In genomic region chr17:7237266-7237760, GRCh38 we compare ENCODE assay signal across 8 cellular contexts. TPM values are rescaled to one million over a fixed set of nuclear protein-coding genes. Genes with fewer than 3 reads are reported as not detected.
DNase-seq lines count a peak whose midpoint lies in the region; ATAC-seq and TF ChIP-seq lines count a peak whose summit lies in the region.

No MANE protein-coding gene starts in this region.

- DNase-seq in CD4-positive, alpha-beta T cell = no peak
- DNase-seq in PC-3 (no peak), endothelial cell (ENCODE audit: low spot score) (no peak), NCI-H82 treated with DMSO at 0.1 percent for 48 hours (lab: John Stamatoyannopoulos, UW; ENCODE audit: unreplicated experiment) (no peak), putamen (ENCODE audit: low spot score) (no peak)

- peak overlapping the region; percentile 88 for H3K27ac ChIP-seq in CD4-positive, alpha-beta T cell (ENCODE audit: low read depth, low read length)
- H3K27ac ChIP-seq in PC-3 (ENCODE audit: low read length) (peak overlapping the region; percentile 69), neutrophil (peak overlapping the region; percentile 99)

- peaks cover 3% of the 10 kb centered on the region; the same call in 1 of the 2 replicates for H4K20me1 ChIP-seq in PC-3 (ENCODE audit: low read length)

- intact Hi-C loops in CD4-positive, alpha-beta T cell (cut with DNase I, micrococcal nuclease) = loop anchor here (1.0 to 10.0 kb wide), 2 partner anchors 17 to 607 kb away; no protein-coding TSS in a partner anchor
- intact Hi-C loops in PC-3 (cut with micrococcal nuclease) = no loop called here

- peak overlapping the region; percentile 89 for H3K9ac ChIP-seq in PC-3 (ENCODE audit: low read length)

- ATAC-seq in CD4-positive, alpha-beta T cell (ENCODE audit: poor library complexity) = no peak
- ATAC-seq in PC-3 (no peak), GM21381 (IDR thresholded peaks at IDR 0.05; ENCODE audit: unreplicated experiment) (no peak), GM21737 (IDR thresholded peaks at IDR 0.05; ENCODE audit: unreplicated experiment) (no peak)

- H3K4me1 Mint-ChIP-seq in CD4-positive, alpha-beta T cell (ENCODE audit: low read depth) = peaks cover 65% of the 10 kb centered on the region
- H3K4me1 Mint-ChIP-seq in endothelial cell (ENCODE audit: unreplicated experiment) = peaks cover 45% of the 10 kb centered on the region

- peak overlapping the region; percentile 93 for H3K27ac Mint-ChIP-seq in CD4-positive, alpha-beta T cell
- peak overlapping the region; percentile 76 for H3K27ac Mint-ChIP-seq in endothelial cell (ENCODE audit: unreplicated experiment)

- no peaks in the 10 kb centered on the region for H3K9me3 ChIP-seq in CD4-positive, alpha-beta T cell (ENCODE audit: control insufficient read depth, low read length)
- H3K9me3 ChIP-seq in PC-3 (ENCODE audit: low read length) (no peaks in the 10 kb centered on the region), neutrophil (no peaks in the 10 kb centered on the region)

- BruUV-seq in PC-3 (replicated peaks; lab: Mats Ljungman, UMichigan) = no TSS peak

- POLR2A ChIA-PET in CD4-positive, alpha-beta T cell (lab: Charles Lee) = interaction anchor here (0.7 to 17.0 kb wide), 10 partner anchors 13 to 883 kb away, joined by 3 to 234 read pairs (median 4); partner anchors contain the start of genes ACADVL, ACAP1, CTDNEP1 and DLG4
- POLR2A ChIA-PET in PC-3 (lab: Charles Lee; ENCODE audit: unreplicated experiment) = no interaction called here

- peaks cover 73% of the 10 kb centered on the region for H3K79me2 ChIP-seq in PC-3 (ENCODE audit: low read length)

- no peaks in the 10 kb centered on the region for H3K27me3 Mint-ChIP-seq in CD4-positive, alpha-beta T cell
- peaks cover 40% of the 10 kb centered on the region for H3K27me3 Mint-ChIP-seq in endothelial cell (ENCODE audit: unreplicated experiment)

- TF ChIP-seq CTCF in CD4-positive, alpha-beta T cell (IDR thresholded peaks at IDR 0.05) = no peak
- no peak for TF ChIP-seq CTCF in PC-3 (conservative IDR thresholded peaks at IDR 0.05; ENCODE audit: low read depth, low read length)
- TF ChIP-seq CTCF in endothelial cell (IDR thresholded peaks at IDR 0.05; ENCODE audit: unreplicated experiment) = no peak
- TF ChIP-seq CTCF in neutrophil (IDR thresholded peaks at IDR 0.05) = no peak

- peaks cover 8% of the 10 kb centered on the region for H3F3A ChIP-seq in PC-3 (ENCODE audit: low read length, unreplicated experiment)

- peak overlapping the region; percentile 94 for H3K4me3 Mint-ChIP-seq in CD4-positive, alpha-beta T cell
- peak overlapping the region; percentile 99 for H3K4me3 Mint-ChIP-seq in endothelial cell (ENCODE audit: unreplicated experiment)

- H3K9me2 ChIP-seq in PC-3 (replicated peaks; ENCODE audit: low read length) = no peaks in the 10 kb centered on the region

- H3K4me3 ChIP-seq in PC-3 (ENCODE audit: low read length) = peak overlapping the region; percentile 96
- H3K4me3 ChIP-seq in neutrophil (ENCODE audit: low read depth in 1 of 2, low read length in 1 of 2) = peak overlapping the region; percentile 84 to 98

- H3K36me3 ChIP-seq in PC-3 (ENCODE audit: low read depth, low read length) (peaks cover 13% of the 10 kb centered on the region; the same call in 1 of the 2 replicates), neutrophil (peaks cover 48% of the 10 kb centered on the region)

- no peaks in the 10 kb centered on the region for H3K27me3 ChIP-seq in CD4-positive, alpha-beta T cell (ENCODE audit: control insufficient read depth, insufficient read depth, low read length)
- H3K27me3 ChIP-seq in PC-3 (ENCODE audit: low read length) = no peaks in the 10 kb centered on the region
- no peaks in the 10 kb centered on the region for H3K27me3 ChIP-seq in neutrophil

- 0 out of 2 replicates have a peak overlapping the region, but pooled peaks have one; percentile 59 for H2AFZ ChIP-seq in PC-3 (ENCODE audit: low read length)

- H3K36me3 Mint-ChIP-seq in CD4-positive, alpha-beta T cell (ENCODE audit: low read depth) = peaks cover 74% of the 10 kb centered on the region
- H3K36me3 Mint-ChIP-seq in endothelial cell (ENCODE audit: low read depth, unreplicated experiment) = peaks cover 51% of the 10 kb centered on the region

- no peaks in the 10 kb centered on the region for H3K9me3 Mint-ChIP-seq in CD4-positive, alpha-beta T cell
- no peaks in the 10 kb centered on the region for H3K9me3 Mint-ChIP-seq in endothelial cell (ENCODE audit: unreplicated experiment)

- CTCF ChIA-PET in CD4-positive, alpha-beta T cell (lab: Charles Lee) = interaction anchor here (1.8 to 3.5 kb wide), 2 partner anchors 16 kb away, joined by 5 to 19 read pairs; partner anchors contain the start of genes ACADVL and DLG4
- CTCF ChIA-PET in PC-3 (lab: Charles Lee) = no interaction called here

- H3K4me2 ChIP-seq in PC-3 (ENCODE audit: low read length) = peak overlapping the region; percentile 81

- H3K4me1 ChIP-seq in PC-3 (ENCODE audit: insufficient read depth, low read length) = peaks cover 44% of the 10 kb centered on the region
- peaks cover 62 to 65% of the 10 kb centered on the region in 2 experiments for H3K4me1 ChIP-seq in neutrophil (ENCODE audit: control insufficient read depth in 1 of 2, insufficient read depth in 1 of 2, low read depth in 1 of 2, low read length in 1 of 2)

RNA-seq across cellular contexts. Expression of gene PHF23, which starts 1.9 kb away (rescaled TPM):
- 1 to 10 TPM; 4.5 to 5.1 TPM for total RNA-seq in CD4-positive, alpha-beta T cell
- total RNA-seq in PC-3 (2014; rRNA removed) (20.8 and 32.7 TPM in 2 replicates), endothelial cell (ENCODE audit: unreplicated experiment) (80.9 TPM)

RNA-seq across cellular contexts. Expression of gene DVL2, which starts 3.0 kb away (rescaled TPM):
- total RNA-seq in CD4-positive, alpha-beta T cell = 10 to 100 TPM; 40.9 to 41.3 TPM
- total RNA-seq in PC-3 (2014; rRNA removed) = 36.9 and 65.7 TPM in 2 replicates
- total RNA-seq in endothelial cell (ENCODE audit: unreplicated experiment) = 58.2 TPM

RNA-seq across cellular contexts. Expression of gene GABARAP, which starts 4.9 kb away (rescaled TPM):
- total RNA-seq in CD4-positive, alpha-beta T cell = 100 to 1,000 TPM; 182 to 195 TPM
- 88.2 and 103 TPM in 2 replicates for total RNA-seq in PC-3 (2014; rRNA removed)
- 418 TPM for total RNA-seq in endothelial cell (ENCODE audit: unreplicated experiment)

RNA-seq across cellular contexts. Expression of gene CTDNEP1, which starts 14.2 kb away (rescaled TPM):
- 10 to 100 TPM; 79.3 to 80.7 TPM for total RNA-seq in CD4-positive, alpha-beta T cell
- total RNA-seq in PC-3 (2014; rRNA removed) (52.4 and 68.5 TPM in 2 replicates), endothelial cell (ENCODE audit: unreplicated experiment) (148 TPM)

RNA-seq across cellular contexts. Expression of gene ELP5, which starts 14.7 kb away (rescaled TPM):
- total RNA-seq in CD4-positive, alpha-beta T cell = 10 to 100 TPM; 20.1 to 21.3 TPM
- total RNA-seq in PC-3 (2014; rRNA removed) (60.5 and 67.5 TPM in 2 replicates), endothelial cell (ENCODE audit: unreplicated experiment) (36.9 TPM)
